In genomic region chr7:90621130-90621891, GRCh38 we compare ENCODE assay signal across 1 cellular context.
TF ChIP-seq lines count a peak whose summit lies in the region.

No MANE protein-coding gene starts in this region.

TF ChIP-seq in HepG2, 621 proteins besides CTCF, POLR2A, EP300 and RAD21 (continued from another document):
- TF ChIP-seq, protein P1, sequence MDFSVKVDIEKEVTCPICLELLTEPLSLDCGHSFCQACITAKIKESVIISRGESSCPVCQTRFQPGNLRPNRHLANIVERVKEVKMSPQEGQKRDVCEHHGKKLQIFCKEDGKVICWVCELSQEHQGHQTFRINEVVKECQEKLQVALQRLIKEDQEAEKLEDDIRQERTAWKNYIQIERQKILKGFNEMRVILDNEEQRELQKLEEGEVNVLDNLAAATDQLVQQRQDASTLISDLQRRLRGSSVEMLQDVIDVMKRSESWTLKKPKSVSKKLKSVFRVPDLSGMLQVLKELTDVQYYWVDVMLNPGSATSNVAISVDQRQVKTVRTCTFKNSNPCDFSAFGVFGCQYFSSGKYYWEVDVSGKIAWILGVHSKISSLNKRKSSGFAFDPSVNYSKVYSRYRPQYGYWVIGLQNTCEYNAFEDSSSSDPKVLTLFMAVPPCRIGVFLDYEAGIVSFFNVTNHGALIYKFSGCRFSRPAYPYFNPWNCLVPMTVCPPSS (IDR thresholded peaks at IDR 0.05), result no peak
- TF ChIP-seq HOXA7 (CRISPR knock-in tag; IDR thresholded peaks at IDR 0.05) (no peak), CEBPB (IDR thresholded peaks at IDR 0.05; ENCODE audit: borderline replicate concordance, low read depth, low read length) (no peak), CCDC6 (CRISPR knock-in tag; IDR thresholded peaks at IDR 0.05) (no peak), ZNF180 (CRISPR knock-in tag; IDR thresholded peaks at IDR 0.05; ENCODE audit: borderline replicate concordance, low read depth) (no peak), PHF5A (CRISPR knock-in tag; IDR thresholded peaks at IDR 0.05; ENCODE audit: low read depth, unreplicated experiment) (no peak), EEA1 (CRISPR knock-in tag; IDR thresholded peaks at IDR 0.05; ENCODE audit: borderline replicate concordance) (no peak), SIX4 (CRISPR knock-in tag; IDR thresholded peaks at IDR 0.05) (no peak), SOX13 (IDR thresholded peaks at IDR 0.05) (no peak), SOX13 (CRISPR knock-in tag; conservative IDR thresholded peaks at IDR 0.05 in 1 of 2, IDR thresholded peaks at IDR 0.05 in 1 of 2) (no peak), PHF20 (CRISPR knock-in tag; IDR thresholded peaks at IDR 0.05) (no peak), MYNN (CRISPR knock-in tag; IDR thresholded peaks at IDR 0.05; ENCODE audit: low read depth) (no peak)
- TF ChIP-seq, protein P2, sequence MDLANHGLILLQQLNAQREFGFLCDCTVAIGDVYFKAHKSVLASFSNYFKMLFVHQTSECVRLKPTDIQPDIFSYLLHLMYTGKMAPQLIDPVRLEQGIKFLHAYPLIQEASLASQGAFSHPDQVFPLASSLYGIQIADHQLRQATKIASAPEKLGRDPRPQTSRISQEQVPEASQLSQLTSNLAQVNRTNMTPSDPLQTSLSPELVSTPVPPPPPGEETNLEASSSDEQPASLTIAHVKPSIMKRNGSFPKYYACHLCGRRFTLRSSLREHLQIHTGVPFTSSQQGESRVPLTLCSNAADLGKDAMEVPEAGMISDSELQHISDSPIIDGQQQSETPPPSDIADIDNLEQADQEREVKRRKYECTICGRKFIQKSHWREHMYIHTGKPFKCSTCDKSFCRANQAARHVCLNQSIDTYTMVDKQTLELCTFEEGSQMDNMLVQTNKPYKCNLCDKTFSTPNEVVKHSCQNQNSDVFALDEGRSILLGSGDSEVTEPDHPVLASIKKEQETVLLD (CRISPR knock-in tag; IDR thresholded peaks at IDR 0.05; ENCODE audit: low read depth), result no peak
